In the genomic region with DNA sequence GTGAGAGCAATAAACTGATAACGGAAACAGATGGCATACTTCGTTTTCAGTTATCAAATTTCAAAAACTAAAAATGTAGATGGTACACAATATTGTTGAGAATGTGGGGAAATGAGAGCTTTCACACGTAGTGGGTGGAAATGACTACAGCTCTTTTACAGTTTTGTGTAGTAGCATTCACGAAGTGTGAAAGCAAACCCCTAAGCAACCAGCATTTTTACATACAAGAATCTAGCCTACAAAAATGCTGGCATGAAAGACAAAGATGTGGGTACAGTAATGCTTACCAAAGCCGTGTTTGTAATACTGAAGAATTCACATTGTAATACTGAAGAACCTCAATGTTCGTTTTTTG, we compare ENCODE assay signal across 12 cellular contexts. TPM values are rescaled to one million over a fixed set of nuclear protein-coding genes. Genes with fewer than 3 reads are reported as not detected.
DNase-seq lines count a peak whose midpoint lies in the region; ATAC-seq and TF ChIP-seq lines count a peak whose summit lies in the region.
"Had no signal": no experiment of that assay in that cellular context is flagged by ENCODE, and none has a peak within 500 bp of the region (broad histone marks: within the 10 kb centered on the region; RNA-seq: fewer than 3 reads in every experiment).

No MANE protein-coding gene starts in this region.

- H3K36me3 ChIP-seq in SK-N-SH (replicated peaks in 1 of 2; ENCODE audit: control insufficient read depth in 1 of 2, insufficient read depth in 2 of 2, low read length in 1 of 2): no peaks in the 10 kb centered on the region
- no peaks in the 10 kb centered on the region for H3K36me3 ChIP-seq in stomach smooth muscle (ENCODE audit: control insufficient read depth in 2 of 2, insufficient read depth in 2 of 2, low read length in 2 of 2)

- H3K79me2 ChIP-seq in SK-N-SH (ENCODE audit: insufficient read depth): no peaks in the 10 kb centered on the region

- H4K20me1 ChIP-seq in SK-N-SH (ENCODE audit: insufficient read depth): no peaks in the 10 kb centered on the region

- H3K9me3 ChIP-seq in SK-N-SH (no peaks in the 10 kb centered on the region), stomach smooth muscle (ENCODE audit: control insufficient read depth in 2 of 2, low read length in 2 of 2) (no peaks in the 10 kb centered on the region)

- POLR2A ChIA-PET in SK-N-SH (lab: Yijun Ruan, JAX): no interaction called here
- POLR2A ChIA-PET in activated naive CD8-positive, alpha-beta T cell treated with anti-CD3 and anti-CD28 coated beads, Interleukin-2, amount 10 ng/mL, durations not matched to agents 7 days and 5 days (lab: Charles Lee): no interaction called here

- CTCF ChIA-PET in SK-N-SH (lab: Yijun Ruan, JAX): no interaction called here

- no peak overlapping the region for H3K27ac Mint-ChIP-seq in activated naive CD8-positive, alpha-beta T cell treated with anti-CD3 and anti-CD28 coated beads, Interleukin-2, amount 10 ng/mL, durations not matched to agents 7 days and 5 days
- H3K27ac Mint-ChIP-seq in glutamatergic neuron (ENCODE audit: unreplicated experiment): no peak overlapping the region

- no peaks in the 10 kb centered on the region for H3F3A ChIP-seq in SK-N-SH (replicated peaks; ENCODE audit: insufficient read depth)

- no peak for ATAC-seq in SK-N-SH treated with all-trans-retinoic acid at 6 μM for 48 hours
- no peak for ATAC-seq in activated naive CD8-positive, alpha-beta T cell treated with anti-CD3 and anti-CD28 coated beads, Interleukin-2, amount 10 ng/mL, durations not matched to agents 7 days and 5 days (ENCODE audit: low read depth)
- ATAC-seq in GM21367 (IDR thresholded peaks at IDR 0.05; ENCODE audit: unreplicated experiment): no peak
- ATAC-seq: left lobe of liver had no signal

- peak overlapping the region; percentile 43; the same call in 1 of the 2 replicates for H2AFZ ChIP-seq in SK-N-SH (ENCODE audit: low read depth)

- peak overlapping the region; percentile 59 for H3K4me2 ChIP-seq in SK-N-SH

- H3K4me1 ChIP-seq in SK-N-SH (ENCODE audit: control insufficient read depth in 1 of 2, insufficient read depth in 2 of 2, low read depth in 1 of 2, low read length in 1 of 2) (peaks cover 0 to 5% of the 10 kb centered on the region in 2 experiments; a peak in 1 of 4 replicates), stomach smooth muscle (ENCODE audit: control insufficient read depth, insufficient read depth, low read length) (peaks cover 10% of the 10 kb centered on the region)

- peaks cover 13% of the 10 kb centered on the region for H3K9me3 Mint-ChIP-seq in activated naive CD8-positive, alpha-beta T cell treated with anti-CD3 and anti-CD28 coated beads, Interleukin-2, amount 10 ng/mL, durations not matched to agents 7 days and 5 days
- H3K9me3 Mint-ChIP-seq in glutamatergic neuron (ENCODE audit: unreplicated experiment): peaks cover 1% of the 10 kb centered on the region

- H3K4me3 Mint-ChIP-seq in activated naive CD8-positive, alpha-beta T cell treated with anti-CD3 and anti-CD28 coated beads, Interleukin-2, amount 10 ng/mL, durations not matched to agents 7 days and 5 days: peak overlapping the region; percentile 77
- peak overlapping the region; percentile 89 for H3K4me3 Mint-ChIP-seq in glutamatergic neuron (ENCODE audit: unreplicated experiment)

- H3K9ac ChIP-seq in SK-N-SH (no peak overlapping the region), stomach smooth muscle (ENCODE audit: low read length in 2 of 2) (no peak overlapping the region)

- TF ChIP-seq RAD21 in SK-N-SH (IDR thresholded peaks at IDR 0.05; ENCODE audit: low read length): no peak

- H3K27ac ChIP-seq in SK-N-SH (ENCODE audit: low read depth in 2 of 2, low read length in 1 of 2) (no peak overlapping the region), stomach smooth muscle (ENCODE audit: low read length) (no peak overlapping the region)
- H3K27ac ChIP-seq: 22Rv1 had no signal

- TF ChIP-seq CTCF in SK-N-SH (IDR thresholded peaks at IDR 0.05): no peak
- no peak for TF ChIP-seq CTCF in glutamatergic neuron (IDR thresholded peaks at IDR 0.05; ENCODE audit: partially characterized antibody, unreplicated experiment)

- peaks cover 10% of the 10 kb centered on the region for H3K4me1 Mint-ChIP-seq in activated naive CD8-positive, alpha-beta T cell treated with anti-CD3 and anti-CD28 coated beads, Interleukin-2, amount 10 ng/mL, durations not matched to agents 7 days and 5 days
- peaks cover 2% of the 10 kb centered on the region for H3K4me1 Mint-ChIP-seq in glutamatergic neuron (ENCODE audit: low read depth, unreplicated experiment)

- H3K27me3 Mint-ChIP-seq in activated naive CD8-positive, alpha-beta T cell treated with anti-CD3 and anti-CD28 coated beads, Interleukin-2, amount 10 ng/mL, durations not matched to agents 7 days and 5 days: peaks cover 23% of the 10 kb centered on the region
- H3K27me3 Mint-ChIP-seq in glutamatergic neuron (ENCODE audit: unreplicated experiment): peaks cover 8% of the 10 kb centered on the region

- TF ChIP-seq EP300 in SK-N-SH (IDR thresholded peaks at IDR 0.05; ENCODE audit: borderline replicate concordance in 1 of 2, low read depth in 1 of 2, low read length in 1 of 2): no peak

- H3K4me3 ChIP-seq in SK-N-SH (ENCODE audit: low read depth in 2 of 2, low read length in 1 of 2): peak overlapping the region; percentile 44 to 47; a peak in 3 of 4 replicates
- H3K4me3 ChIP-seq in stomach smooth muscle (ENCODE audit: low read length in 2 of 2): peak overlapping the region; percentile 70 to 81

- no peaks in the 10 kb centered on the region; the same call in 1 of the 2 replicates for H3K27me3 ChIP-seq in SK-N-SH (ENCODE audit: insufficient read depth)
- peaks cover 0 to 4% of the 10 kb centered on the region in 2 donors for H3K27me3 ChIP-seq in stomach smooth muscle (ENCODE audit: control insufficient read depth in 1 of 2, insufficient read depth in 2 of 2, low read length in 2 of 2)

- DNase-seq in SK-N-SH (no peak), glutamatergic neuron (no peak), amygdala (lab: John Stamatoyannopoulos, UW) (no peak), NAMALWA (ENCODE audit: low spot score) (no peak)
- DNase-seq in activated naive CD8-positive, alpha-beta T cell treated with anti-CD3 and anti-CD28 coated beads, Interleukin-2, amount 10 ng/mL, durations not matched to agents 7 days and 5 days: no peak
- DNase-seq: HCEC 1CT, NCI-H2227 treated with DMSO at 0.1 percent for 48 hours had no signal

- no peaks in the 10 kb centered on the region for H3K9me2 ChIP-seq in SK-N-SH

- H3K36me3 Mint-ChIP-seq in activated naive CD8-positive, alpha-beta T cell treated with anti-CD3 and anti-CD28 coated beads, Interleukin-2, amount 10 ng/mL, durations not matched to agents 7 days and 5 days: peaks cover 7% of the 10 kb centered on the region
- H3K36me3 Mint-ChIP-seq in glutamatergic neuron (ENCODE audit: unreplicated experiment): no peaks in the 10 kb centered on the region

- 11% methylated on average over 6 of the region's 6 CpGs for WGBS in SK-N-SH (ENCODE audit: low lambda C conversion rate)

TF ChIP-seq in SK-N-SH, 30 proteins besides CTCF, POLR2A, EP300 and RAD21:
- TF ChIP-seq MXI1 (IDR thresholded peaks at IDR 0.05; ENCODE audit: low read depth, low read length) (no peak), RCOR1 (IDR thresholded peaks at IDR 0.05; ENCODE audit: low read length) (no peak)
- TF ChIP-seq, protein P1, sequence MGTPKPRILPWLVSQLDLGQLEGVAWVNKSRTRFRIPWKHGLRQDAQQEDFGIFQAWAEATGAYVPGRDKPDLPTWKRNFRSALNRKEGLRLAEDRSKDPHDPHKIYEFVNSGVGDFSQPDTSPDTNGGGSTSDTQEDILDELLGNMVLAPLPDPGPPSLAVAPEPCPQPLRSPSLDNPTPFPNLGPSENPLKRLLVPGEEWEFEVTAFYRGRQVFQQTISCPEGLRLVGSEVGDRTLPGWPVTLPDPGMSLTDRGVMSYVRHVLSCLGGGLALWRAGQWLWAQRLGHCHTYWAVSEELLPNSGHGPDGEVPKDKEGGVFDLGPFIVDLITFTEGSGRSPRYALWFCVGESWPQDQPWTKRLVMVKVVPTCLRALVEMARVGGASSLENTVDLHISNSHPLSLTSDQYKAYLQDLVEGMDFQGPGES (IDR thresholded peaks at IDR 0.05; ENCODE audit: low read depth, low read length): no peak

TF ChIP-seq in SK-N-SH treated with all-trans-retinoic acid at 6 μM for 48 hours, 23 proteins besides CTCF, POLR2A, EP300 and RAD21:
- no peak for TF ChIP-seq ZNF565 (CRISPR knock-in tag; conservative IDR thresholded peaks at IDR 0.05; ENCODE audit: low read depth)
TF ChIP-seq in SK-N-SH treated with all-trans-retinoic acid at 6 μM for 48 hours: peak in this region for 0.

RNA-seq across cellular contexts. Expression of a gene that starts 6.3 kb away (rescaled TPM):
- 1.6 and 2.6 TPM in 2 replicates for polyA plus RNA-seq in SK-N-SH (2012; rRNA removed)
- 2.1 and 2.5 TPM in 2 replicates for polyA plus RNA-seq in SK-N-SH (2012; cell fraction: cytosol; rRNA removed)
- polyA plus RNA-seq in SK-N-SH (2012; cell fraction: nucleus; rRNA removed): 2.8 and 5.4 TPM in 2 replicates
- total RNA-seq in activated naive CD8-positive, alpha-beta T cell treated with anti-CD3 and anti-CD28 coated beads, Interleukin-2, amount 10 ng/mL, durations not matched to agents 7 days and 5 days: 10 to 100 TPM; 11.5 TPM
- total RNA-seq in glutamatergic neuron (ENCODE audit: unreplicated experiment): 13.0 TPM

RNA-seq across cellular contexts. Expression of a gene that starts 18.6 kb away (rescaled TPM):
- 0.05 and 0.13 TPM in 2 replicates for polyA plus RNA-seq in SK-N-SH (2012; rRNA removed)
- polyA plus RNA-seq in SK-N-SH (2012; cell fraction: cytosol; rRNA removed): 0.03 and 0.09 TPM in 2 replicates
- polyA plus RNA-seq in SK-N-SH (2012; cell fraction: nucleus; rRNA removed): 0.18 TPM in 1 of 2 replicates, not detected in the other
- total RNA-seq in activated naive CD8-positive, alpha-beta T cell treated with anti-CD3 and anti-CD28 coated beads, Interleukin-2, amount 10 ng/mL, durations not matched to agents 7 days and 5 days: 1 to 10 TPM; 1.9 to 2.0 TPM
- total RNA-seq in glutamatergic neuron (ENCODE audit: unreplicated experiment): not detected
- total RNA-seq: left lobe of liver had no signal

RNA-seq across cellular contexts. Expression of a gene that starts 40.1 kb away (rescaled TPM):
- 21.0 and 22.2 TPM in 2 replicates for polyA plus RNA-seq in SK-N-SH (2012; rRNA removed)
- 7.8 and 15.2 TPM in 2 replicates for polyA plus RNA-seq in SK-N-SH (2012; cell fraction: cytosol; rRNA removed)
- polyA plus RNA-seq in SK-N-SH (2012; cell fraction: nucleus; rRNA removed): 39.9 and 54.3 TPM in 2 replicates
- 10 to 100 TPM; 38.3 to 45.4 TPM for total RNA-seq in activated naive CD8-positive, alpha-beta T cell treated with anti-CD3 and anti-CD28 coated beads, Interleukin-2, amount 10 ng/mL, durations not matched to agents 7 days and 5 days
- 0.44 TPM for total RNA-seq in glutamatergic neuron (ENCODE audit: unreplicated experiment)

Comparison
In these comparisons a context has a peak if more than half of its experiments do, and no peak if none do; other contexts are left out.
1. RNA of a gene that starts 40.1 kb away (total RNA-seq): 38.3 to 45.4 TPM in activated naive CD8-positive, alpha-beta T cell treated with anti-CD3 and anti-CD28 coated beads, Interleukin-2, amount 10 ng/mL, durations not matched to agents 7 days and 5 days; 0.44 TPM in glutamatergic neuron (single experiment); every median in the first group is over 10 times any median in the second.